ENCODE assay signal across 15 cellular contexts in genomic region chr11:73186294-73186850, GRCh38. TPM values are rescaled to one million over a fixed set of nuclear protein-coding genes. Genes with fewer than 3 reads are reported as not detected.
DNase-seq lines count a peak whose midpoint lies in the region; ATAC-seq and TF ChIP-seq lines count a peak whose summit lies in the region.
"Had no signal": no experiment of that assay in that cellular context is flagged by ENCODE, and none has a peak within 500 bp of the region (broad histone marks: within the 10 kb centered on the region; RNA-seq: fewer than 3 reads in every experiment).

No MANE protein-coding gene starts in this region.

- H3K4me3 ChIP-seq in epithelial cell of esophagus (ENCODE audit: low read length) (peak overlapping the region; percentile 19), skin epidermis (no peak overlapping the region)
- H3K4me3 ChIP-seq: ovary, stomach had no signal

- no peaks in the 10 kb centered on the region for H3K9me3 Mint-ChIP-seq in activated CD8-positive, alpha-beta T cell treated with anti-CD3 and anti-CD28 coated beads, Interleukin-2, amount 10 ng/mL, durations not matched to agents 7 days and 5 days (ENCODE audit: insufficient read depth)
- no peaks in the 10 kb centered on the region for H3K9me3 Mint-ChIP-seq in endothelial cell (ENCODE audit: unreplicated experiment)
- H3K9me3 Mint-ChIP-seq: H9 had no signal

- no peak overlapping the region for H3K4me3 Mint-ChIP-seq in activated CD8-positive, alpha-beta T cell treated with anti-CD3 and anti-CD28 coated beads, Interleukin-2, amount 10 ng/mL, durations not matched to agents 7 days and 5 days
- no peak overlapping the region for H3K4me3 Mint-ChIP-seq in endothelial cell (ENCODE audit: unreplicated experiment)
- H3K4me3 Mint-ChIP-seq: H9 had no signal

- CTCF ChIA-PET in activated CD8-positive, alpha-beta T cell treated with anti-CD3 and anti-CD28 coated beads, Interleukin-2, amount 10 ng/mL, durations not matched to agents 7 days and 5 days (lab: Charles Lee) = interaction anchor here (0.7 to 5.5 kb wide), 16 partner anchors 8 to 356 kb away, joined by 3 to 39 read pairs (median 4); no protein-coding TSS in a partner anchor

- ATAC-seq in activated CD8-positive, alpha-beta T cell treated with anti-CD3 and anti-CD28 coated beads, Interleukin-2, amount 10 ng/mL, durations not matched to agents 7 days and 5 days = no peak

- H3K27me3 Mint-ChIP-seq in activated CD8-positive, alpha-beta T cell treated with anti-CD3 and anti-CD28 coated beads, Interleukin-2, amount 10 ng/mL, durations not matched to agents 7 days and 5 days (ENCODE audit: low read depth) = peaks cover 18% of the 10 kb centered on the region
- peaks cover 8% of the 10 kb centered on the region for H3K27me3 Mint-ChIP-seq in endothelial cell (ENCODE audit: unreplicated experiment)

- no peak overlapping the region for H3K27ac Mint-ChIP-seq in activated CD8-positive, alpha-beta T cell treated with anti-CD3 and anti-CD28 coated beads, Interleukin-2, amount 10 ng/mL, durations not matched to agents 7 days and 5 days
- H3K27ac Mint-ChIP-seq in endothelial cell (ENCODE audit: unreplicated experiment) = no peak overlapping the region

- POLR2A ChIA-PET in activated CD8-positive, alpha-beta T cell treated with anti-CD3 and anti-CD28 coated beads, Interleukin-2, amount 10 ng/mL, durations not matched to agents 7 days and 5 days (lab: Charles Lee) = interaction anchor here (0.5 kb wide), 1 partner anchor 341 kb away, joined by 3 read pairs; no protein-coding TSS in a partner anchor

- no peaks in the 10 kb centered on the region for H3K36me3 Mint-ChIP-seq in activated CD8-positive, alpha-beta T cell treated with anti-CD3 and anti-CD28 coated beads, Interleukin-2, amount 10 ng/mL, durations not matched to agents 7 days and 5 days (ENCODE audit: low read depth)
- H3K36me3 Mint-ChIP-seq in endothelial cell (ENCODE audit: low read depth, unreplicated experiment) = no peaks in the 10 kb centered on the region

- peaks cover 11% of the 10 kb centered on the region for H3K4me1 Mint-ChIP-seq in activated CD8-positive, alpha-beta T cell treated with anti-CD3 and anti-CD28 coated beads, Interleukin-2, amount 10 ng/mL, durations not matched to agents 7 days and 5 days (ENCODE audit: low read depth)
- H3K4me1 Mint-ChIP-seq in endothelial cell (ENCODE audit: unreplicated experiment) = peaks cover 7% of the 10 kb centered on the region

- TF ChIP-seq CTCF in epithelial cell of esophagus (IDR thresholded peaks at IDR 0.05; ENCODE audit: insufficient read depth, low read depth, low read length, missing control alignments) = no peak
- TF ChIP-seq CTCF in endothelial cell (IDR thresholded peaks at IDR 0.05; ENCODE audit: unreplicated experiment) = no peak

- H3K27ac ChIP-seq in skin epidermis = peak overlapping the region in 18 of 21 experiments; percentile 15 to 83 (median 56)
- H3K27ac ChIP-seq: ovary, stomach had no signal

- peak; percentile 55 for DNase-seq in GF-D8 (lab: John Stamatoyannopoulos, UW)
- peak; percentile 75 for DNase-seq in NCI-H2171 treated with DMSO at 0.1 percent for 48 hours (lab: John Stamatoyannopoulos, UW)
- peak; percentile 99 for DNase-seq in epithelial cell of esophagus (ENCODE audit: low read depth)
- no peak for DNase-seq in NCI-H2227 treated with DMSO at 0.1 percent for 48 hours (lab: John Stamatoyannopoulos, UW)
- no peak for DNase-seq in activated CD8-positive, alpha-beta T cell treated with anti-CD3 and anti-CD28 coated beads, Interleukin-2, amount 10 ng/mL, durations not matched to agents 7 days and 5 days
- no peak for DNase-seq in endothelial cell (ENCODE audit: low spot score)
- no peak for DNase-seq in DMS153 treated with DMSO at 0.1 percent for 48 hours (lab: John Stamatoyannopoulos, UW; ENCODE audit: unreplicated experiment)
- DNase-seq: activated CD8-positive, alpha-beta memory T cell treated with anti-CD3 and anti-CD28 coated beads, Interleukin-2, amount 50 U/mL, for 4 hours; H9; NCI-H2029 treated with DMSO at 0.1 percent for 48 hours; OCI-M1; stimulated activated CD4-positive, alpha-beta T cell treated with anti-CD3 and anti-CD28 coated beads, Interleukin-4, amount 100 ng/mL, for 4 hours had no signal

RNA-seq across cellular contexts. Expression of gene P2RY2, which starts 31.7 kb away (rescaled TPM):
- not detected for total RNA-seq in activated CD8-positive, alpha-beta T cell treated with anti-CD3 and anti-CD28 coated beads, Interleukin-2, amount 10 ng/mL, durations not matched to agents 7 days and 5 days
- 0.10 TPM for total RNA-seq in endothelial cell (ENCODE audit: unreplicated experiment)

RNA-seq across cellular contexts. Expression of gene FCHSD2, which starts 44.3 kb away (rescaled TPM):
- 10 to 100 TPM; 49.6 to 51.8 TPM for total RNA-seq in activated CD8-positive, alpha-beta T cell treated with anti-CD3 and anti-CD28 coated beads, Interleukin-2, amount 10 ng/mL, durations not matched to agents 7 days and 5 days
- total RNA-seq in endothelial cell (ENCODE audit: unreplicated experiment) = 45.3 TPM

Comparison
In these comparisons a context has a peak if more than half of its experiments do, and no peak if none do; other contexts are left out.
1. DNase-seq: peak in GF-D8 (single experiment), NCI-H2171 treated with DMSO at 0.1 percent for 48 hours (single experiment) and epithelial cell of esophagus (single experiment); none in NCI-H2227 treated with DMSO at 0.1 percent for 48 hours (single experiment), activated CD8-positive, alpha-beta T cell treated with anti-CD3 and anti-CD28 coated beads, Interleukin-2, amount 10 ng/mL, durations not matched to agents 7 days and 5 days (single experiment), endothelial cell (single experiment) and DMS153 treated with DMSO at 0.1 percent for 48 hours (single experiment).